ENCODE assay signal across 9 cellular contexts in the genomic region with DNA sequence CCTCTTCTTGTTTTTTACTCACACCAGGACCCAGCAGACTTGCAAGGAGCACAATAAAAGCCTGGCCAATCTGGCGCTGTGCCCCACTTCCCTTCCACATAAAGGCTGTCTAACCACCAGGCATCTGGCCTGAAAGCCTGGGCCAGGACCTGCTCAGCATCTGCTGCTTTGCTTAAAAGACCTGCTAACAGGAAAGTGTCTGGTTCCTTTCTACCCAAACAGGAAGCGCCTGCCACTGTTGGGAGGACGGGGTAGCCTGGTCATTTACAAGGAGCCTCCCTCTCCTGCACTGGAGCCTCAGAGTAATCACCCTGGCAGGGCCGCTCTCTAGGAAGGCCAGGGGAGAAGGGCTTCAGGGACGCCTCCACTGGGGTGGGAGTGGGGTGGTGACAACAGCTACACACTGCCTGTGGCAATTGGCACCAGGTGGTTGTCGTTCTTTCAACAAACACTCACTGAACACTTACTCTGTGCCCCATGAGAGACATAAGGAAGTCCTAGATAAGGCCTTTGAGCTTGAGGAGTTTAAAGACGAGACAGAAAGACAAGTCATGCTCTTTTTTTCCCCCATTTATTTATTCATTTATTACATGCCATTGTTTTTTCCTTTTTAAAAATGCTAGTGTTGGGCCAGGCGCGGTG. TPM values are rescaled to one million over a fixed set of nuclear protein-coding genes. Genes with fewer than 3 reads are reported as not detected.
DNase-seq lines count a peak whose midpoint lies in the region; ATAC-seq and TF ChIP-seq lines count a peak whose summit lies in the region.
"Had no signal": no experiment of that assay in that cellular context is flagged by ENCODE, and none has a peak within 500 bp of the region (broad histone marks: within the 10 kb centered on the region; RNA-seq: fewer than 3 reads in every experiment).

No MANE protein-coding gene starts in this region.

- in situ Hi-C loops in mammary epithelial cell (cut with MboI; ENCODE audit: low sequenced_read_pairs in 2 of 2) = loop anchor here in 1 of 2 donors (5.0 kb wide), 1 partner anchor 34 kb away; no protein-coding TSS in a partner anchor

- POLR2A ChIA-PET in activated CD4-positive, alpha-beta memory T cell treated with anti-CD3 and anti-CD28 coated beads, Interleukin-2, amount 10 ng/mL, durations not matched to agents 7 days and 5 days (lab: Charles Lee) = no interaction called here

- H3K79me2 ChIP-seq in mammary epithelial cell (ENCODE audit: insufficient read depth, low read length) = no peaks in the 10 kb centered on the region

- 67% methylated on average over 8 of the region's 9 CpGs for WGBS in mammary epithelial cell (ENCODE audit: low coverage, missing lambda C conversion rate)
- WGBS in mesodermal cell (ENCODE audit: insufficient coverage in 2 of 2), 2 experiments = 81 to 97% methylated on average over 6 of the region's 9 CpGs

- H2AFZ ChIP-seq in mammary epithelial cell (ENCODE audit: low read depth, low read length) = peak overlapping the region; percentile 87

- dilution Hi-C loops in mammary epithelial cell (cut with HindIII; ENCODE audit: low sequenced_read_pairs) = no loop called here

- no peaks in the 10 kb centered on the region for H3K36me3 Mint-ChIP-seq in activated CD4-positive, alpha-beta memory T cell treated with anti-CD3 and anti-CD28 coated beads, Interleukin-2, amount 10 ng/mL, durations not matched to agents 7 days and 5 days (ENCODE audit: low read depth)
- H3K36me3 Mint-ChIP-seq in effector memory CD8-positive, alpha-beta T cell (ENCODE audit: insufficient read depth) = no peaks in the 10 kb centered on the region

- ATAC-seq in effector memory CD8-positive, alpha-beta T cell (replicated peaks) = no peak

- peak overlapping the region; percentile 86 for H3K4me2 ChIP-seq in BLaER1
- H3K4me2 ChIP-seq in mammary epithelial cell (ENCODE audit: insufficient read depth, low read depth, low read length) = no peak overlapping the region

- H3K9me3 ChIP-seq in BLaER1 = no peaks in the 10 kb centered on the region
- H3K9me3 ChIP-seq in mammary epithelial cell (replicated peaks; ENCODE audit: insufficient read depth, low read length) = no peaks in the 10 kb centered on the region
- H3K9me3 ChIP-seq in mesodermal cell (ENCODE audit: control insufficient read depth, low read length) = no peaks in the 10 kb centered on the region

- DNase-seq in NCI-H1092 treated with DMSO at 0.1 percent for 48 hours (lab: John Stamatoyannopoulos, UW) = peak; percentile 78
- DNase-seq in mammary epithelial cell = no peak
- DNase-seq in activated CD4-positive, alpha-beta memory T cell treated with anti-CD3 and anti-CD28 coated beads, Interleukin-2, amount 10 ng/mL, durations not matched to agents 7 days and 5 days = no peak
- DNase-seq in NOMO-1 (lab: John Stamatoyannopoulos, UW; ENCODE audit: unreplicated experiment in 2 of 2) = no peak
- DNase-seq in inferior parietal cortex (ENCODE audit: extremely low spot score) = no peak
- DNase-seq in effector memory CD8-positive, alpha-beta T cell = no peak

- H3K9ac ChIP-seq in BLaER1 = peak overlapping the region; percentile 75
- H3K9ac ChIP-seq in mammary epithelial cell (ENCODE audit: insufficient read depth, low read length) = no peak overlapping the region

- H3K9me3 Mint-ChIP-seq in activated CD4-positive, alpha-beta memory T cell treated with anti-CD3 and anti-CD28 coated beads, Interleukin-2, amount 10 ng/mL, durations not matched to agents 7 days and 5 days = no peaks in the 10 kb centered on the region
- no peaks in the 10 kb centered on the region for H3K9me3 Mint-ChIP-seq in effector memory CD8-positive, alpha-beta T cell

- no peaks in the 10 kb centered on the region for H3K36me3 ChIP-seq in BLaER1
- no peaks in the 10 kb centered on the region for H3K36me3 ChIP-seq in mammary epithelial cell (ENCODE audit: insufficient read depth, low read length)
- H3K36me3 ChIP-seq in mesodermal cell (ENCODE audit: control insufficient read depth, insufficient read depth, low read length) = no peaks in the 10 kb centered on the region

- H4K20me1 ChIP-seq in BLaER1 (no peaks in the 10 kb centered on the region), mammary epithelial cell (ENCODE audit: insufficient read depth, low read length) (no peaks in the 10 kb centered on the region)

- H3K4me3 ChIP-seq in BLaER1 = peak overlapping the region; percentile 31; the same call in 1 of the 2 replicates
- no peak overlapping the region for H3K4me3 ChIP-seq in mammary epithelial cell (replicated peaks in 1 of 3; ENCODE audit: insufficient read depth in 1 of 3, low read depth in 2 of 3, low read length in 3 of 3)
- no peak overlapping the region for H3K4me3 ChIP-seq in mesodermal cell (ENCODE audit: extremely low read depth, insufficient read depth, low read length, poor library complexity, severe bottlenecking)

- CTCF ChIA-PET in mammary epithelial cell (lab: Charles Lee; ENCODE audit: low non-redundant PET) = no interaction called here
- CTCF ChIA-PET in activated CD4-positive, alpha-beta memory T cell treated with anti-CD3 and anti-CD28 coated beads, Interleukin-2, amount 10 ng/mL, durations not matched to agents 7 days and 5 days (lab: Charles Lee) = interaction anchor here (1.3 to 2.5 kb wide), 2 partner anchors 36 to 38 kb away, joined by 4 to 11 read pairs; no protein-coding TSS in a partner anchor

- H3K27ac ChIP-seq in BLaER1 = peak overlapping the region; percentile 95
- no peak overlapping the region for H3K27ac ChIP-seq in mammary epithelial cell (ENCODE audit: insufficient read depth, low read depth, low read length)
- peak overlapping the region; percentile 83 for H3K27ac ChIP-seq in mesodermal cell (ENCODE audit: low read depth, low read length, severe bottlenecking)

- intact Hi-C loops in mammary epithelial cell (cut with micrococcal nuclease) = loop anchor here (10.0 kb wide), 2 partner anchors 217 to 1133 kb away; a partner anchor contains a TSS

- H3K4me1 Mint-ChIP-seq in activated CD4-positive, alpha-beta memory T cell treated with anti-CD3 and anti-CD28 coated beads, Interleukin-2, amount 10 ng/mL, durations not matched to agents 7 days and 5 days = peaks cover 23% of the 10 kb centered on the region
- H3K4me1 Mint-ChIP-seq in effector memory CD8-positive, alpha-beta T cell (ENCODE audit: low read depth in 2 of 2) = peaks cover 0 to 1% of the 10 kb centered on the region in 2 donors

- BruUV-seq in mammary epithelial cell (replicated peaks; lab: Mats Ljungman, UMichigan) = no TSS peak

- no peak overlapping the region for H3K4me3 Mint-ChIP-seq in activated CD4-positive, alpha-beta memory T cell treated with anti-CD3 and anti-CD28 coated beads, Interleukin-2, amount 10 ng/mL, durations not matched to agents 7 days and 5 days
- H3K4me3 Mint-ChIP-seq in effector memory CD8-positive, alpha-beta T cell = no peak overlapping the region

- peaks cover 32% of the 10 kb centered on the region for H3K27me3 Mint-ChIP-seq in activated CD4-positive, alpha-beta memory T cell treated with anti-CD3 and anti-CD28 coated beads, Interleukin-2, amount 10 ng/mL, durations not matched to agents 7 days and 5 days
- peaks cover 22 to 31% of the 10 kb centered on the region in 2 donors for H3K27me3 Mint-ChIP-seq in effector memory CD8-positive, alpha-beta T cell

- H3K4me1 ChIP-seq in BLaER1 (peaks cover 44% of the 10 kb centered on the region), mammary epithelial cell (ENCODE audit: insufficient read depth, low read length) (peaks cover 18% of the 10 kb centered on the region), mesodermal cell (ENCODE audit: control insufficient read depth, insufficient read depth, low read length, poor library complexity, severe bottlenecking) (peaks cover 32% of the 10 kb centered on the region)

- no peak overlapping the region for H3K27ac Mint-ChIP-seq in activated CD4-positive, alpha-beta memory T cell treated with anti-CD3 and anti-CD28 coated beads, Interleukin-2, amount 10 ng/mL, durations not matched to agents 7 days and 5 days
- no peak overlapping the region for H3K27ac Mint-ChIP-seq in effector memory CD8-positive, alpha-beta T cell

- peaks cover 11% of the 10 kb centered on the region; the same call in 1 of the 2 replicates for H3K27me3 ChIP-seq in BLaER1
- no peaks in the 10 kb centered on the region for H3K27me3 ChIP-seq in mammary epithelial cell (ENCODE audit: insufficient read depth, low read length)

- no peak for TF ChIP-seq CTCF in mammary epithelial cell (conservative IDR thresholded peaks at IDR 0.05 in 1 of 2, IDR thresholded peaks at IDR 0.05 in 1 of 2; ENCODE audit: extremely low read depth in 1 of 2, insufficient read depth in 1 of 2, low read depth in 1 of 2, low read length in 2 of 2)

RNA-seq across cellular contexts. Expression of a gene that starts 6.3 kb away (rescaled TPM):
- 10 to 100 TPM; 64.0 to 83.9 TPM for total RNA-seq in mammary epithelial cell
- polyA plus RNA-seq in mammary epithelial cell = 51.7 TPM
- 64.9 TPM for polyA minus RNA-seq in mammary epithelial cell
- 27.1 TPM for polyA plus RNA-seq in mesodermal cell (2013, experiment 1 of 2)
- 35.7 TPM for polyA plus RNA-seq in mesodermal cell (2013, experiment 2 of 2)
- not detected for total RNA-seq in activated CD4-positive, alpha-beta memory T cell treated with anti-CD3 and anti-CD28 coated beads, Interleukin-2, amount 10 ng/mL, durations not matched to agents 7 days and 5 days

RNA-seq across cellular contexts. Expression of a gene that starts 7.6 kb away (rescaled TPM):
- 100 to 1,000 TPM in 1 of 2 donors, 10 to 100 TPM in 1; 67.2 to 270 TPM for total RNA-seq in mammary epithelial cell
- 26.0 TPM for polyA plus RNA-seq in mammary epithelial cell
- polyA minus RNA-seq in mammary epithelial cell = 170 TPM
- 165 TPM for polyA plus RNA-seq in mesodermal cell (2013, experiment 1 of 2)
- polyA plus RNA-seq in mesodermal cell (2013, experiment 2 of 2) = 192 TPM
- 100 to 1,000 TPM; 244 to 252 TPM for total RNA-seq in activated CD4-positive, alpha-beta memory T cell treated with anti-CD3 and anti-CD28 coated beads, Interleukin-2, amount 10 ng/mL, durations not matched to agents 7 days and 5 days

RNA-seq across cellular contexts. Expression of a gene that starts 41.0 kb away (rescaled TPM):
- not detected for total RNA-seq in mammary epithelial cell
- not detected for polyA plus RNA-seq in mammary epithelial cell
- not detected for polyA minus RNA-seq in mammary epithelial cell
- not detected for polyA plus RNA-seq in mesodermal cell (2013, experiment 1 of 2)
- not detected for polyA plus RNA-seq in mesodermal cell (2013, experiment 2 of 2)
- total RNA-seq in activated CD4-positive, alpha-beta memory T cell treated with anti-CD3 and anti-CD28 coated beads, Interleukin-2, amount 10 ng/mL, durations not matched to agents 7 days and 5 days = not detected
- total RNA-seq: liver had no signal
- polyA plus RNA-seq: liver had no signal

RNA-seq across cellular contexts. Expression of a gene that starts 48.7 kb away (rescaled TPM):
- under 1 TPM in 1 of 2 donors, not detected in 1; 0.24 TPM for total RNA-seq in mammary epithelial cell
- 0.07 TPM for polyA plus RNA-seq in mammary epithelial cell
- 0.31 TPM for polyA minus RNA-seq in mammary epithelial cell
- 0.18 TPM for polyA plus RNA-seq in mesodermal cell (2013, experiment 1 of 2)
- polyA plus RNA-seq in mesodermal cell (2013, experiment 2 of 2) = not detected
- not detected for total RNA-seq in activated CD4-positive, alpha-beta memory T cell treated with anti-CD3 and anti-CD28 coated beads, Interleukin-2, amount 10 ng/mL, durations not matched to agents 7 days and 5 days
- total RNA-seq: liver had no signal
- polyA plus RNA-seq: liver had no signal

Comparison
In these comparisons a context has a peak if more than half of its experiments do, and no peak if none do; other contexts are left out.
1. RNA of a gene that starts 6.3 kb away (total RNA-seq): 64.0 to 83.9 TPM in mammary epithelial cell; not detected in activated CD4-positive, alpha-beta memory T cell treated with anti-CD3 and anti-CD28 coated beads, Interleukin-2, amount 10 ng/mL, durations not matched to agents 7 days and 5 days; every median in the first group is over 10 times any median in the second.